13 cellular contexts compared by ENCODE assay signal in the genomic region with DNA sequence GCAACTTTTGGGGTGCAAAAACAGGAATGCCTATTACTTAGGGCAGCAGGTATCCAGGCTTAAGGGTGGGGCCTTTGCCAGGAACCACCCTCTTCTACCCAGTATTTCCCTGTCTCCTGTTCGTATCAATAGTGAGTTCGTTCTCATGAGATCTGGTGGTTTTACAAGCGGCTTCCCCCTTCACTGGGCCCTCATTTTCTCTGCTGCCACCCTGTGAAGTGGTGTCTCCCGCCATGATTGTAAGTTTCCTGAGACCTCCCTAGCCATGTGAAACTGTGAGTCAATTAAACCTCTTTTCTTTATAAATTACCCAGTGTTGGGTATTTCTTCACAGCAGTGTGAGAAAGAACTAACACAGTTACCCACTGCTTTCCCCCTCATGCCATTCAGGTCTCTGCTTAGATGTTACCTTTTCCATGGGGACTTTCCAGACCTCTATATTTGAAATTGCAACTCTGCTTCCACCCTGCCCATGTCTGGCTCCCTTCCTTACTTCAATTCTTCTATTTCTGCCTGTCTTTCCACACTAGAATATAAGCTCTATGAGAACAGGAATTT.
"Had no signal": no experiment of that assay in that cellular context is flagged by ENCODE, and none has a peak within 500 bp of the region (broad histone marks: within the 10 kb centered on the region; RNA-seq: fewer than 3 reads in every experiment).

No MANE protein-coding gene starts in this region.

- H3K9me3 Mint-ChIP-seq: T-helper 1 cell treated with Interleukin-12 subunit alpha and Interleukin-12 subunit beta and Interleukin-4 antibody, amounts not matched to agents 30 μg/mL and 1 μg/mL, for 36 hours had no signal

- H3K4me3 Mint-ChIP-seq: memory B cell; naive thymus-derived CD8-positive, alpha-beta T cell; T-helper 1 cell treated with Interleukin-12 subunit alpha and Interleukin-12 subunit beta and Interleukin-4 antibody, amounts not matched to agents 30 μg/mL and 1 μg/mL, for 36 hours had no signal

- H3K4me1 Mint-ChIP-seq: memory B cell had no signal

- H3K9me3 ChIP-seq: mucosa of descending colon, thyroid gland had no signal

- H3K27ac Mint-ChIP-seq: memory B cell; naive thymus-derived CD8-positive, alpha-beta T cell; T-helper 1 cell treated with Interleukin-12 subunit alpha and Interleukin-12 subunit beta and Interleukin-4 antibody, amounts not matched to agents 30 μg/mL and 1 μg/mL, for 36 hours had no signal

- H3K27me3 ChIP-seq: hepatocyte, thyroid gland had no signal

- H3K9ac ChIP-seq: parathyroid adenoma had no signal

- H3K4me3 ChIP-seq: hepatocyte, mucosa of descending colon, thyroid gland had no signal

- H3K27ac ChIP-seq: parathyroid adenoma, thyroid gland, WERI-Rb-1 had no signal

- H3K36me3 ChIP-seq: thyroid gland, WERI-Rb-1 had no signal

- ATAC-seq: left lobe of liver; naive thymus-derived CD8-positive, alpha-beta T cell had no signal

- DNase-seq: activated CD4-positive, alpha-beta T cell treated with anti-CD3 and anti-CD28 coated beads, Interleukin-2, amount 50 U/mL, for 1 hour; activated gamma-delta T cell treated with Interleukin-2 at 50 U/mL for 16 hours; islet precursor cell; mucosa of descending colon; naive thymus-derived CD8-positive, alpha-beta T cell; SIG-M5; thyroid gland; WERI-Rb-1 had no signal
